ENCODE assay signal across 10 cellular contexts in the genomic region with DNA sequence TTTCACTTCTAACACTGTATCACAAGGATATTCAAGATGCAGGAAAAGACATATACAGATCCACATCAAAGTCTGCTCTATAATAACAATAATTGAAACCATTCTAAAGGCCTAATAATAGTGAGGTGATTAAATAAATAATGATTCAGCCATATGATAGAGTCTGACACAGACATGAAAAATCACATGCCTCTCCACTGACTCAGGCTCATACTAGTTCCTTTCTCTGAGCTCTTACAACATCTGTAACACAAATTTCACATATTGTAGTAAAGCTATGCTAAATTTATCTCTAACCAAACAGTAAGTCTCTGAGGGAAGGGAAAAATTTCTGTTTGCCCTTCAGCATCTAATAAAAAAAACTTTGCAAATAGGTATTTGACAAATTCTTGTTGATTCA. TPM values are rescaled to one million over a fixed set of nuclear protein-coding genes. Genes with fewer than 3 reads are reported as not detected.
DNase-seq lines count a peak whose midpoint lies in the region; ATAC-seq, FAIRE-seq and TF ChIP-seq lines count a peak whose summit lies in the region.
"Had no signal": no experiment of that assay in that cellular context is flagged by ENCODE, and none has a peak within 500 bp of the region (broad histone marks: within the 10 kb centered on the region; RNA-seq: fewer than 3 reads in every experiment).

No MANE protein-coding gene starts in this region.

- intact Hi-C loops in left ventricle myocardium superior (cut with micrococcal nuclease): no loop called here

- H3K4me3 Mint-ChIP-seq in HFFc6 (peak overlapping the region; percentile 76), astrocyte (ENCODE audit: unreplicated experiment) (no peak overlapping the region)

- H3K27me3 Mint-ChIP-seq in HFFc6 (ENCODE audit: insufficient read depth): no peaks in the 10 kb centered on the region
- no peaks in the 10 kb centered on the region for H3K27me3 Mint-ChIP-seq in astrocyte (ENCODE audit: low read depth, unreplicated experiment)

- no peak for TF ChIP-seq CTCF in HFFc6 (IDR thresholded peaks at IDR 0.05)
- no peak for TF ChIP-seq CTCF in astrocyte (IDR thresholded peaks at IDR 0.05; ENCODE audit: insufficient read depth, low read depth, low read length)
- TF ChIP-seq CTCF in smooth muscle cell (IDR thresholded peaks at IDR 0.05; ENCODE audit: borderline replicate concordance, insufficient read depth, poor library complexity, severe bottlenecking): no peak
- TF ChIP-seq CTCF in MM.1S (IDR thresholded peaks at IDR 0.05; ENCODE audit: low read length): no peak

- H3K4me3 ChIP-seq in astrocyte (ENCODE audit: insufficient read depth, low read depth, low read length) (no peak overlapping the region), smooth muscle cell (no peak overlapping the region), MM.1S (ENCODE audit: low read length) (no peak overlapping the region)

- peak; percentile 94 for FAIRE-seq in astrocyte (lab: Jason Lieb, UNC)

- DNase-seq in HFFc6 (peak; percentile 93), astrocyte (ENCODE audit: low read depth) (peak; percentile 95), left ventricle myocardium superior (no peak), smooth muscle cell (lab: John Stamatoyannopoulos, UW; ENCODE audit: unreplicated experiment) (no peak), NCI-H2107 treated with DMSO at 0.1 percent for 48 hours (lab: John Stamatoyannopoulos, UW; ENCODE audit: unreplicated experiment) (no peak), MM.1S (no peak)
- DNase-seq in activated naive CD4-positive, alpha-beta T cell (lab: John Stamatoyannopoulos, UW): no peak
- DNase-seq: hypothalamus, NCI-H510A had no signal

- H3K9me3 ChIP-seq in astrocyte (ENCODE audit: insufficient read depth, low read depth, low read length): no peaks in the 10 kb centered on the region
- H3K9me3 ChIP-seq in smooth muscle cell (replicated peaks; ENCODE audit: low read depth): no peaks in the 10 kb centered on the region
- no peaks in the 10 kb centered on the region for H3K9me3 ChIP-seq in MM.1S (replicated peaks; ENCODE audit: insufficient read depth, low read length)

- H4K20me1 ChIP-seq in astrocyte (ENCODE audit: insufficient read depth, low read length) (no peaks in the 10 kb centered on the region), smooth muscle cell (ENCODE audit: low read depth) (no peaks in the 10 kb centered on the region), MM.1S (ENCODE audit: insufficient read depth, low read length) (no peaks in the 10 kb centered on the region; the same call in 1 of the 2 replicates)

- H3K27ac ChIP-seq in astrocyte (ENCODE audit: low read depth, low read length) (peak overlapping the region; percentile 94), smooth muscle cell (ENCODE audit: low read depth) (peak overlapping the region; percentile 98), MM.1S (ENCODE audit: low read length) (no peak overlapping the region)

- H3K36me3 Mint-ChIP-seq in HFFc6 (ENCODE audit: low read depth) (no peaks in the 10 kb centered on the region), astrocyte (ENCODE audit: low read depth, unreplicated experiment) (no peaks in the 10 kb centered on the region)

- H3K4me1 ChIP-seq in astrocyte (ENCODE audit: insufficient read depth, low read length) (peaks cover 25% of the 10 kb centered on the region), smooth muscle cell (ENCODE audit: low read depth) (peaks cover 9% of the 10 kb centered on the region), MM.1S (ENCODE audit: low read length) (no peaks in the 10 kb centered on the region)

- H3K9me3 Mint-ChIP-seq in HFFc6 (no peaks in the 10 kb centered on the region), astrocyte (ENCODE audit: unreplicated experiment) (no peaks in the 10 kb centered on the region)

- no peaks in the 10 kb centered on the region for H3K9me2 ChIP-seq in MM.1S (replicated peaks; ENCODE audit: insufficient read depth, low read length)

- H3K27me3 ChIP-seq in astrocyte (ENCODE audit: insufficient read depth, low read length) (no peaks in the 10 kb centered on the region), smooth muscle cell (ENCODE audit: low read depth) (no peaks in the 10 kb centered on the region), MM.1S (replicated peaks; ENCODE audit: insufficient read depth, low read length) (no peaks in the 10 kb centered on the region)

- no peaks in the 10 kb centered on the region for H3K79me2 ChIP-seq in astrocyte (ENCODE audit: insufficient read depth, low read length)
- no peaks in the 10 kb centered on the region for H3K79me2 ChIP-seq in smooth muscle cell (ENCODE audit: low read depth)
- no peaks in the 10 kb centered on the region for H3K79me2 ChIP-seq in MM.1S (ENCODE audit: low read length)

- no peaks in the 10 kb centered on the region for H3K36me3 ChIP-seq in astrocyte (ENCODE audit: insufficient read depth, low read length)
- no peaks in the 10 kb centered on the region for H3K36me3 ChIP-seq in smooth muscle cell (ENCODE audit: low read depth)
- H3K36me3 ChIP-seq in MM.1S (replicated peaks; ENCODE audit: insufficient read depth, low read length): no peaks in the 10 kb centered on the region

- H3K9ac ChIP-seq in astrocyte (ENCODE audit: low read length) (peak overlapping the region; percentile 77), smooth muscle cell (ENCODE audit: low read depth) (peak overlapping the region; percentile 85), MM.1S (ENCODE audit: low read length) (no peak overlapping the region)

- H2AFZ ChIP-seq in astrocyte (ENCODE audit: low read depth, low read length): no peak overlapping the region
- H2AFZ ChIP-seq in smooth muscle cell (ENCODE audit: low read depth): peak overlapping the region; percentile 2
- no peak overlapping the region for H2AFZ ChIP-seq in MM.1S (ENCODE audit: low read length)

- H3K4me2 ChIP-seq in astrocyte (ENCODE audit: low read length): peak overlapping the region; percentile 53
- H3K4me2 ChIP-seq in smooth muscle cell: peak overlapping the region; percentile 70
- H3K4me2 ChIP-seq in MM.1S (ENCODE audit: low read depth, low read length): no peak overlapping the region

- ATAC-seq in left ventricle myocardium superior (peak; percentile 73), GM21526 (IDR thresholded peaks at IDR 0.05; ENCODE audit: low FRiP score, unreplicated experiment) (no peak)

- peaks cover 74% of the 10 kb centered on the region for H3K4me1 Mint-ChIP-seq in HFFc6 (ENCODE audit: low read depth)
- peaks cover 48% of the 10 kb centered on the region for H3K4me1 Mint-ChIP-seq in astrocyte (ENCODE audit: low read depth, unreplicated experiment)

- peak overlapping the region; percentile 95 for H3K27ac Mint-ChIP-seq in HFFc6
- H3K27ac Mint-ChIP-seq in astrocyte (ENCODE audit: unreplicated experiment): peak overlapping the region; percentile 96

- peaks cover 18% of the 10 kb centered on the region for H3F3A ChIP-seq in smooth muscle cell (ENCODE audit: low read depth)
- no peaks in the 10 kb centered on the region for H3F3A ChIP-seq in MM.1S (ENCODE audit: insufficient read depth, low read length)

RNA-seq across cellular contexts. Expression of a gene that starts 54.1 kb away (rescaled TPM):
- total RNA-seq in HFFc6 (2021; fragmentation: NEBNext Ultra II Directional; extraction: Animal tissue kit (Norgen Biotek cat#: 25700)): 1 to 10 TPM in 3 of 6 experiments, under 1 TPM in 3; 0.43 to 1.7 (median 1.2) TPM
- 2.7 and 3.5 TPM in 2 replicates for total RNA-seq in astrocyte
- 0.77 TPM for total RNA-seq in left ventricle myocardium superior
- total RNA-seq in smooth muscle cell: 1.7 and 4.7 TPM in 2 replicates
- polyA plus RNA-seq in smooth muscle cell: 0.33 and 0.62 TPM in 2 replicates

Comparison
In these comparisons a context has a peak if more than half of its experiments do, and no peak if none do; other contexts are left out.
1. DNase-seq: peak in HFFc6 (single experiment) and astrocyte (single experiment); none in left ventricle myocardium superior (single experiment), smooth muscle cell (single experiment), NCI-H2107 treated with DMSO at 0.1 percent for 48 hours (single experiment), MM.1S (single experiment) and activated naive CD4-positive, alpha-beta T cell (0 of 4).